Comparison of ENCODE assay signal across 17 cellular contexts in genomic region chr3:103002447-103002846, GRCh38.
DNase-seq lines count a peak whose midpoint lies in the region; ATAC-seq lines count a peak whose summit lies in the region.
"Had no signal": no experiment of that assay in that cellular context is flagged by ENCODE, and none has a peak within 500 bp of the region (broad histone marks: within the 10 kb centered on the region; RNA-seq: fewer than 3 reads in every experiment).

No MANE protein-coding gene starts in this region.

- peak; percentile 1 for DNase-seq in A172 (ENCODE audit: low spot score)
- peak; percentile 16 for DNase-seq in KBM-7
- DNase-seq in NCI-H526 (lab: John Stamatoyannopoulos, UW), result peak; percentile 35 to 44
- peak; percentile 57 for DNase-seq in astrocyte of the hippocampus (ENCODE audit: low read depth, low spot score)
- no peak for DNase-seq in effector CD8-positive, alpha-beta T cell (lab: John Stamatoyannopoulos, UW)
- DNase-seq in G401 (ENCODE audit: low spot score), result no peak
- DNase-seq: activated CD8-positive, alpha-beta T cell treated with anti-CD3 and anti-CD28 coated beads, Interleukin-2, amount 10 ng/mL, durations not matched to agents 7 days and 5 days; activated naive CD8-positive, alpha-beta T cell treated with anti-CD3 and anti-CD28 coated beads, Interleukin-2, amount 50 U/mL, for 24 hours; effector memory CD8-positive, alpha-beta T cell; foreskin fibroblast; NCI-H2029 treated with DMSO at 0.1 percent for 48 hours; stimulated activated naive CD4-positive, alpha-beta T cell treated with Interleukin-2 at 50 U/mL for 16 hours; upper lobe of right lung had no signal

- ATAC-seq in HG03354 (IDR thresholded peaks at IDR 0.05; ENCODE audit: poor library complexity, severe bottlenecking, unreplicated experiment), result no peak
- ATAC-seq in GM18907 (IDR thresholded peaks at IDR 0.05; ENCODE audit: unreplicated experiment), result no peak
- ATAC-seq: activated CD8-positive, alpha-beta T cell treated with anti-CD3 and anti-CD28 coated beads, Interleukin-2, amount 10 ng/mL, durations not matched to agents 7 days and 5 days; activated naive CD8-positive, alpha-beta T cell treated with anti-CD3 and anti-CD28 coated beads, Interleukin-2, amount 50 U/mL, for 24 hours; effector memory CD8-positive, alpha-beta T cell; left lobe of liver; SK-N-SH treated with all-trans-retinoic acid at 6 μM for 48 hours; upper lobe of right lung had no signal

- in situ Hi-C loops in KBM-7 (cut with MboI; ENCODE audit: low pct_unique_long_range_greater_than_20kb, low sequenced_read_pairs), result no loop called here
- in situ Hi-C loops in G401 (cut with HindIII; ENCODE audit: low sequenced_read_pairs), result no loop called here

Comparison
In these comparisons a context has a peak if more than half of its experiments do, and no peak if none do; other contexts are left out.
1. DNase-seq: peak in A172 (single experiment), KBM-7 (single experiment), NCI-H526 (2 of 2) and astrocyte of the hippocampus (single experiment); none in effector CD8-positive, alpha-beta T cell (single experiment) and G401 (single experiment).